9 cellular contexts compared by ENCODE assay signal in the genomic region with DNA sequence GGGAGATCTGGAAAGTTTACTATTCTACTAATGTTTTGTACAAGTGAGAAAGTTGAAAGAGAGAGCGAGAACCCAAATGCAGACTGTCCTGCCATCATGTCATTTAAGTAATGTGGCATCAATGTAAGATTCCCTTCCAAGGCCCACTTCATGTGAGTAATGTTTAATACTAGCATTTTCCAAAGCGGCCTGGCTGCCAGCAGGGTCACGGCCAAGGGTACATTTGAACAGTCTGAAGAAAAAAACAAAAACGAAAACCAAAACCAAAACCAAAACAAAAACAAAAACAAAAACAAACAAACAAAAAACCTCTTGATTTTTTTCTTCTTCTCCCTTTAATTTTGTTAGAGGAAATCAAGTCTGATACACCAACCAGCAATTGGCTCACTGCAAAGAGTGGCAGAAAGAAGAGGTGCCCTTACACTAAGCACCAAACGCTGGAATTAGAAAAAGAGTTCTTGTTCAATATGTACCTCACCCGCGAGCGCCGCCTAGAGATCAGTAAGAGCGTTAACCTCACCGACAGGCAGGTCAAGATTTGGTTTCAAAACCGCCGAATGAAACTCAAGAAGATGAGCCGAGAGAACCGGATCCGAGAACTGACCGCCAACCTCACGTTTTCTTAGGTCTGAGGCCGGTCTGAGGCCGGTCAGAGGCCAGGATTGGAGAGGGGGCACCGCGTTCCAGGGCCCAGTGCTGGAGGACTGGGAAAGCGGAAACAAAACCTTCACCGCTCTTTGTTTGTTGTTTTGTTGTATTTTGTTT. TPM values are rescaled to one million over a fixed set of nuclear protein-coding genes. Genes with fewer than 3 reads are reported as not detected.
DNase-seq lines count a peak whose midpoint lies in the region; ATAC-seq and TF ChIP-seq lines count a peak whose summit lies in the region.
"Had no signal": no experiment of that assay in that cellular context is flagged by ENCODE, and none has a peak within 500 bp of the region (broad histone marks: within the 10 kb centered on the region; RNA-seq: fewer than 3 reads in every experiment).

No MANE protein-coding gene starts in this region.

- DNase-seq in AG09319 (ENCODE audit: extremely low read depth, low read depth) (no peak), PC-3 (peak; percentile 54), fibroblast of the aortic adventitia (ENCODE audit: low read depth) (no peak), OCI-M2 (lab: John Stamatoyannopoulos, UW; ENCODE audit: unreplicated experiment) (no peak), NK-92 (lab: John Stamatoyannopoulos, UW; ENCODE audit: unreplicated experiment) (no peak)
- DNase-seq: activated effector memory CD4-positive, alpha-beta T cell treated with Interleukin-2 at 50 U/mL for 16 hours had no signal

- H3F3A ChIP-seq in PC-3 (ENCODE audit: low read length, unreplicated experiment) = no peaks in the 10 kb centered on the region

- no peaks in the 10 kb centered on the region for H3K9me3 ChIP-seq in PC-3 (ENCODE audit: low read length)

- H2AFZ ChIP-seq in PC-3 (ENCODE audit: low read length) = no peak overlapping the region

- H3K27me3 ChIP-seq in PC-3 (ENCODE audit: low read length) = peaks cover 11% of the 10 kb centered on the region; the same call in 1 of the 2 replicates

- no TSS peak for BruUV-seq in PC-3 (replicated peaks; lab: Mats Ljungman, UMichigan)

- no peak overlapping the region for H3K27ac ChIP-seq in PC-3 (ENCODE audit: low read length)

- peak; percentile 31; the same call in 1 of the 2 replicates for ATAC-seq in PC-3
- ATAC-seq in HG03469 (IDR thresholded peaks at IDR 0.05; ENCODE audit: unreplicated experiment) = no peak
- no peak for ATAC-seq in HG03135 (IDR thresholded peaks at IDR 0.05; ENCODE audit: unreplicated experiment)

- H3K36me3 ChIP-seq in PC-3 (ENCODE audit: low read depth, low read length) = no peaks in the 10 kb centered on the region

- H3K9me2 ChIP-seq in PC-3 (replicated peaks; ENCODE audit: low read length) = no peaks in the 10 kb centered on the region

- no peaks in the 10 kb centered on the region for H3K4me1 ChIP-seq in PC-3 (ENCODE audit: insufficient read depth, low read length)

- no peaks in the 10 kb centered on the region for H3K79me2 ChIP-seq in PC-3 (ENCODE audit: low read length)

- no peak overlapping the region for H3K4me3 ChIP-seq in GM12875 (ENCODE audit: low read depth, low read length)
- no peak overlapping the region for H3K4me3 ChIP-seq in PC-3 (ENCODE audit: low read length)
- no peak overlapping the region for H3K4me3 ChIP-seq in fibroblast of the aortic adventitia (ENCODE audit: low read depth, low read length)

- peak overlapping the region; percentile 56; the same call in 1 of the 2 replicates for H3K4me2 ChIP-seq in PC-3 (ENCODE audit: low read length)

- TF ChIP-seq CTCF in AG09319 (IDR thresholded peaks at IDR 0.05; ENCODE audit: low read depth, low read length) = peak; percentile 24
- peak; percentile 64; the same call in 1 of the 2 replicates for TF ChIP-seq CTCF in GM12875 (IDR thresholded peaks at IDR 0.05; ENCODE audit: borderline replicate concordance, insufficient read depth, low read depth, low read length)
- peak; percentile 78 for TF ChIP-seq CTCF in PC-3 (conservative IDR thresholded peaks at IDR 0.05; ENCODE audit: low read depth, low read length)
- TF ChIP-seq CTCF in fibroblast of the aortic adventitia (IDR thresholded peaks at IDR 0.05; ENCODE audit: insufficient read depth, low read length) = peak; percentile 19

- intact Hi-C loops in PC-3 (cut with micrococcal nuclease) = no loop called here

- CTCF ChIA-PET in PC-3 (lab: Charles Lee) = no interaction called here

- H4K20me1 ChIP-seq in PC-3 (ENCODE audit: low read length) = no peaks in the 10 kb centered on the region

- POLR2A ChIA-PET in PC-3 (lab: Charles Lee; ENCODE audit: unreplicated experiment) = no interaction called here

- H3K9ac ChIP-seq in PC-3 (ENCODE audit: low read length) = no peak overlapping the region

RNA-seq across cellular contexts. Expression of a gene that starts 2.2 kb away (rescaled TPM):
- total RNA-seq in PC-3 (2014; rRNA removed) (not detected in 2 replicates), fibroblast of the aortic adventitia (ENCODE audit: low replicate concordance) (not detected in 2 replicates)

RNA-seq across cellular contexts. Expression of a gene that starts 3.7 kb away (rescaled TPM):
- not detected in 2 replicates for total RNA-seq in PC-3 (2014; rRNA removed)
- not detected in 2 replicates for total RNA-seq in fibroblast of the aortic adventitia (ENCODE audit: low replicate concordance)

RNA-seq across cellular contexts. Expression of a gene that starts 10.7 kb away (rescaled TPM):
- total RNA-seq in PC-3 (2014; rRNA removed) (1.9 and 2.9 TPM in 2 replicates), fibroblast of the aortic adventitia (ENCODE audit: low replicate concordance) (0.45 and 0.49 TPM in 2 replicates)

RNA-seq across cellular contexts. Expression of a gene that starts 11.7 kb away (rescaled TPM):
- total RNA-seq in PC-3 (2014; rRNA removed) (not detected in 2 replicates), fibroblast of the aortic adventitia (ENCODE audit: low replicate concordance) (not detected in 2 replicates)

RNA-seq across cellular contexts. Expression of a gene that starts 19.2 kb away (rescaled TPM):
- total RNA-seq in PC-3 (2014; rRNA removed) (not detected in 2 replicates), fibroblast of the aortic adventitia (ENCODE audit: low replicate concordance) (not detected in 2 replicates)

Comparison
In these comparisons a context has a peak if more than half of its experiments do, and no peak if none do; other contexts are left out.
1. CTCF ChIP-seq: peak in every context shown above with its lines; median percentile 78 in PC-3; 64 in GM12875; 24 in AG09319; 19 in fibroblast of the aortic adventitia.